1 cellular context compared by ENCODE assay signal in the genomic region with DNA sequence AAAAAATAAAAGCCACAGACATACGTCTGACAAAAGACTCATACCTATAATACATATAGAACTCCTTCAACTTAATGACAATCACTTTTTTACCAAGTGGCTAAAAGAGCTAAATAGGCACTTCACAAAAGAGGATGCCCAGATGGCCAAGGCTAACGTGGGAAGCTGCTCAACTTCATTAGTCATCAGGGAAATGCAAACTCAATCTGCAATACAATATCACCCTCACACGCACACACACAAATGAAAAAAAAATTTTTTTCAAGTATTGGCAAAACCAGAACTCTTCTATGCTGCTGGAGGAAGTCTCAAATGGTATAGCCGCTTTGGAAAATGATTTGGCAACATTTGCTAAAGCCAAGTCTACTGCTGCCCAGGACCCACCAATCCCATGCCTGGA.
TF ChIP-seq lines count a peak whose summit lies in the region.

No MANE protein-coding gene starts in this region.

TF ChIP-seq in SK-N-SH treated with all-trans-retinoic acid at 6 μM for 48 hours, 23 proteins besides CTCF, POLR2A, EP300 and RAD21 (continued from another document):
- TF ChIP-seq POU6F1 (CRISPR knock-in tag; IDR thresholded peaks at IDR 0.05; ENCODE audit: borderline replicate concordance, low read depth) (no peak), SNAI2 (CRISPR knock-in tag; IDR thresholded peaks at IDR 0.05) (no peak), OSR1 (CRISPR knock-in tag; IDR thresholded peaks at IDR 0.05) (no peak), ZFP30 (CRISPR knock-in tag; IDR thresholded peaks at IDR 0.05) (no peak), ZC3H10 (CRISPR knock-in tag; IDR thresholded peaks at IDR 0.05) (no peak), ZNF8 (CRISPR knock-in tag; IDR thresholded peaks at IDR 0.05) (no peak), ZNF70 (CRISPR knock-in tag; IDR thresholded peaks at IDR 0.05) (no peak), TSHZ2 (CRISPR knock-in tag; IDR thresholded peaks at IDR 0.05) (no peak), TOX (CRISPR knock-in tag; IDR thresholded peaks at IDR 0.05; ENCODE audit: borderline replicate concordance) (no peak)
